ENCODE assay signal across 22 cellular contexts in the genomic region with DNA sequence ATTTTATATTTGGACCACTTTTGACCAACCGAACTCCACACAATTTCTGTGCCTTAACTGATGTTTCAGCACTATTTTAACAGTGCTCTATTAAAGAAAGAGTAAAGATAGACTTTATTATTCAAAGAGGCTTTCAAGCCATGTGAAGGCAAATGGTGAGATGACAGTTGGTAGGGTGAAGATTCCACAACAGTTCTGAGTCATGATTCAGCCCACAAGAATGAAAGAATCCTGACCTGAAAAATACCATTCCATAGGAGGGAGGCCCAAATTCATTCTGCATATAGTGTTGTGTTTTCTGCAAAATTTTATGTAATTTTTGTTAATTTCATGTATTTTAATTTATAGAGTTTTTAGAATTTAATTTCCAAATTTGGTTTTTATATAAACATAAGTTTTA.
DNase-seq lines count a peak whose midpoint lies in the region; ATAC-seq, FAIRE-seq and TF ChIP-seq lines count a peak whose summit lies in the region.
"Had no signal": no experiment of that assay in that cellular context is flagged by ENCODE, and none has a peak within 500 bp of the region (broad histone marks: within the 10 kb centered on the region; RNA-seq: fewer than 3 reads in every experiment).

No MANE protein-coding gene starts in this region.

- TF ChIP-seq CTCF in RWPE2 (IDR thresholded peaks at IDR 0.05; ENCODE audit: poor library complexity, severe bottlenecking), result no peak
- TF ChIP-seq CTCF in fibroblast of mammary gland (conservative IDR thresholded peaks at IDR 0.05; ENCODE audit: control insufficient read depth, insufficient read depth, low read depth, low read length), result no peak

- ATAC-seq in RWPE2 (ENCODE audit: low read depth), result peak; percentile 76; the same call in 2 of the 3 replicates
- no peak for ATAC-seq in HG03045 (IDR thresholded peaks at IDR 0.05; ENCODE audit: unreplicated experiment)
- ATAC-seq: right cardiac atrium had no signal

- H3K4me1 ChIP-seq in RWPE2 (ENCODE audit: insufficient read depth, poor library complexity, severe bottlenecking), result no peaks in the 10 kb centered on the region
- H3K4me1 ChIP-seq: HAP-1, transverse colon had no signal

- H3K4me3 ChIP-seq in RWPE2 (ENCODE audit: severe bottlenecking), result no peak overlapping the region
- no peak overlapping the region for H3K4me3 ChIP-seq in fibroblast of mammary gland (ENCODE audit: control insufficient read depth, low read depth, low read length)
- H3K4me3 ChIP-seq: HAP-1, lung, transverse colon had no signal

- no peaks in the 10 kb centered on the region for H3K27me3 ChIP-seq in RWPE2 (ENCODE audit: insufficient read depth, poor library complexity, severe bottlenecking)
- H3K27me3 ChIP-seq: transverse colon had no signal

- H3K27ac ChIP-seq in RWPE2 (ENCODE audit: poor library complexity, severe bottlenecking), result no peak overlapping the region
- H3K27ac ChIP-seq: transverse colon had no signal

- no peak for FAIRE-seq in urothelium cell line (lab: Jason Lieb, UNC)
- FAIRE-seq: GM12892, islet of Langerhans had no signal

- H3K36me3 ChIP-seq in RWPE2 (ENCODE audit: low read depth), result no peaks in the 10 kb centered on the region
- H3K36me3 ChIP-seq: HAP-1, transverse colon had no signal

- no peaks in the 10 kb centered on the region for H3K9me3 ChIP-seq in RWPE2 (ENCODE audit: severe bottlenecking)
- H3K9me3 ChIP-seq: HAP-1, transverse colon had no signal

- DNase-seq in GM04503 (ENCODE audit: low read depth) (peak; percentile 17), RWPE2 (ENCODE audit: low spot score) (no peak), fibroblast of mammary gland (ENCODE audit: low read depth) (peak; percentile 30), urothelium cell line (ENCODE audit: low spot score) (peak; percentile 67), NCI-H1105 (lab: John Stamatoyannopoulos, UW) (no peak)
- DNase-seq in stimulated activated CD4-positive, alpha-beta T cell treated with anti-CD3 and anti-CD28 coated beads, Interleukin-12 subunit alpha, Interleukin-12 subunit beta, amount 100 ng/mL, for 4 hours, result no peak
- DNase-seq: activated CD4-positive, alpha-beta T cell treated with anti-CD3 and anti-CD28 coated beads, Interleukin-2, amount 50 U/mL, for 1 hour; activated CD8-positive, alpha-beta memory T cell treated with anti-CD3 and anti-CD28 coated beads, Interleukin-2, amount 50 U/mL, for 48 hours; activated effector memory CD4-positive, alpha-beta T cell treated with anti-CD3 and anti-CD28 coated beads, Interleukin-2, amount 50 U/mL, for 16 hours; C1 segment of cervical spinal cord; cerebellar nuclear complex; NCI-H1694 treated with DMSO at 0.1 percent for 48 hours; NK-92 treated with Interleukin-12 subunit alpha and Interleukin-12 subunit beta, amount 100 ng/mL, for 24 hours; right cardiac atrium; stimulated activated naive CD4-positive, alpha-beta T cell treated with Interleukin-2 at 50 U/mL for 16 hours; T-helper 1 cell; transverse colon had no signal

Comparison
In these comparisons a context has a peak if more than half of its experiments do, and no peak if none do; other contexts are left out.
1. DNase-seq: peak in GM04503 (single experiment), fibroblast of mammary gland (single experiment) and urothelium cell line (single experiment); none in RWPE2 (single experiment), NCI-H1105 (single experiment) and stimulated activated CD4-positive, alpha-beta T cell treated with anti-CD3 and anti-CD28 coated beads, Interleukin-12 subunit alpha, Interleukin-12 subunit beta, amount 100 ng/mL, for 4 hours (single experiment).